ENCODE assay signal across 9 cellular contexts in genomic region chr3:56467801-56468183, GRCh38. TPM values are rescaled to one million over a fixed set of nuclear protein-coding genes. Genes with fewer than 3 reads are reported as not detected.
DNase-seq lines count a peak whose midpoint lies in the region; ATAC-seq and TF ChIP-seq lines count a peak whose summit lies in the region.
"Had no signal": no experiment of that assay in that cellular context is flagged by ENCODE, and none has a peak within 500 bp of the region (broad histone marks: within the 10 kb centered on the region; RNA-seq: fewer than 3 reads in every experiment).

No MANE protein-coding gene starts in this region.

- H3K27ac ChIP-seq in skeletal muscle tissue (ENCODE audit: low read depth, low read length): no peak overlapping the region

- H3K4me1 Mint-ChIP-seq in activated CD8-positive, alpha-beta T cell treated with anti-CD3 and anti-CD28 coated beads for 36 hours (ENCODE audit: low read depth): peaks cover 5% of the 10 kb centered on the region
- H3K4me1 Mint-ChIP-seq in activated CD4-positive, alpha-beta T cell treated with anti-CD3 and anti-CD28 coated beads, Interleukin-2, amount 10 ng/mL, durations not matched to agents 24 days and 14 days: peaks cover 3% of the 10 kb centered on the region

- H3K9me3 ChIP-seq in skeletal muscle tissue (ENCODE audit: control insufficient read depth in 3 of 3, low read length in 3 of 3): no peaks in the 10 kb centered on the region

- CTCF ChIA-PET in activated CD8-positive, alpha-beta T cell treated with anti-CD3 and anti-CD28 coated beads for 36 hours (lab: Charles Lee): no interaction called here

- peak overlapping the region; percentile 10 to 49 (median 32) for H3K4me3 ChIP-seq in skeletal muscle tissue (ENCODE audit: low read length in 3 of 3)

- peak; percentile 16 for DNase-seq in GM13977 (ENCODE audit: low spot score)
- DNase-seq in activated CD8-positive, alpha-beta T cell treated with anti-CD3 and anti-CD28 coated beads for 36 hours: peak; percentile 10
- DNase-seq in left ventricle myocardium superior: no peak
- DNase-seq in activated CD4-positive, alpha-beta T cell treated with anti-CD3 and anti-CD28 coated beads, Interleukin-2, amount 10 ng/mL, durations not matched to agents 24 days and 14 days: no peak
- DNase-seq in DMS79 treated with DMSO at 0.1 percent for 48 hours (lab: John Stamatoyannopoulos, UW): no peak
- DNase-seq: T-helper 9 cell had no signal

- intact Hi-C loops in activated CD8-positive, alpha-beta T cell treated with anti-CD3 and anti-CD28 coated beads for 36 hours (cut with micrococcal nuclease): no loop called here
- intact Hi-C loops in left ventricle myocardium superior (cut with micrococcal nuclease): no loop called here
- intact Hi-C loops in activated CD4-positive, alpha-beta T cell treated with anti-CD3 and anti-CD28 coated beads, Interleukin-2, amount 10 ng/mL, durations not matched to agents 24 days and 14 days (cut with micrococcal nuclease): no loop called here

- peaks cover 0 to 8% (median 3%) of the 10 kb centered on the region in 3 donors for H3K4me1 ChIP-seq in skeletal muscle tissue (ENCODE audit: control insufficient read depth in 3 of 3, insufficient read depth in 3 of 3, low read length in 3 of 3)

- TF ChIP-seq CTCF in GM13977 (IDR thresholded peaks at IDR 0.05; ENCODE audit: extremely low read depth, insufficient read depth, missing control alignments): no peak
- no peak for TF ChIP-seq CTCF in activated CD8-positive, alpha-beta T cell treated with anti-CD3 and anti-CD28 coated beads for 36 hours (IDR thresholded peaks at IDR 0.05)

- POLR2A ChIA-PET in activated CD8-positive, alpha-beta T cell treated with anti-CD3 and anti-CD28 coated beads for 36 hours (lab: Charles Lee): no interaction called here

- H3K27ac Mint-ChIP-seq in activated CD8-positive, alpha-beta T cell treated with anti-CD3 and anti-CD28 coated beads for 36 hours: no peak overlapping the region
- no peak overlapping the region for H3K27ac Mint-ChIP-seq in activated CD4-positive, alpha-beta T cell treated with anti-CD3 and anti-CD28 coated beads, Interleukin-2, amount 10 ng/mL, durations not matched to agents 24 days and 14 days

- H3K9ac ChIP-seq in skeletal muscle tissue (ENCODE audit: low read depth in 1 of 3, low read length in 3 of 3): peak overlapping the region in 1 of 3 donors; percentile 40

- H3K27me3 Mint-ChIP-seq in activated CD8-positive, alpha-beta T cell treated with anti-CD3 and anti-CD28 coated beads for 36 hours: peaks cover 59% of the 10 kb centered on the region
- peaks cover 61% of the 10 kb centered on the region for H3K27me3 Mint-ChIP-seq in activated CD4-positive, alpha-beta T cell treated with anti-CD3 and anti-CD28 coated beads, Interleukin-2, amount 10 ng/mL, durations not matched to agents 24 days and 14 days

- H3K4me3 Mint-ChIP-seq in activated CD8-positive, alpha-beta T cell treated with anti-CD3 and anti-CD28 coated beads for 36 hours: peak overlapping the region; percentile 58
- no peak overlapping the region for H3K4me3 Mint-ChIP-seq in activated CD4-positive, alpha-beta T cell treated with anti-CD3 and anti-CD28 coated beads, Interleukin-2, amount 10 ng/mL, durations not matched to agents 24 days and 14 days

- ATAC-seq in activated CD8-positive, alpha-beta T cell treated with anti-CD3 and anti-CD28 coated beads for 36 hours: no peak
- peak; percentile 58 for ATAC-seq in left ventricle myocardium superior
- ATAC-seq in HG02884 (IDR thresholded peaks at IDR 0.05; ENCODE audit: unreplicated experiment): no peak
- ATAC-seq in HG03439 (IDR thresholded peaks at IDR 0.05; ENCODE audit: unreplicated experiment): no peak

- peaks cover 8 to 32% (median 31%) of the 10 kb centered on the region in 3 donors for H3K27me3 ChIP-seq in skeletal muscle tissue (ENCODE audit: control insufficient read depth in 3 of 3, insufficient read depth in 3 of 3, low read length in 3 of 3)

- H3K36me3 ChIP-seq in skeletal muscle tissue (ENCODE audit: control insufficient read depth in 3 of 3, insufficient read depth in 3 of 3, low read length in 3 of 3): no peaks in the 10 kb centered on the region

- no peaks in the 10 kb centered on the region for H3K9me3 Mint-ChIP-seq in activated CD8-positive, alpha-beta T cell treated with anti-CD3 and anti-CD28 coated beads for 36 hours
- H3K9me3 Mint-ChIP-seq in activated CD4-positive, alpha-beta T cell treated with anti-CD3 and anti-CD28 coated beads, Interleukin-2, amount 10 ng/mL, durations not matched to agents 24 days and 14 days: peaks cover 4% of the 10 kb centered on the region

- H3K36me3 Mint-ChIP-seq in activated CD8-positive, alpha-beta T cell treated with anti-CD3 and anti-CD28 coated beads for 36 hours (ENCODE audit: low read depth): no peaks in the 10 kb centered on the region
- no peaks in the 10 kb centered on the region for H3K36me3 Mint-ChIP-seq in activated CD4-positive, alpha-beta T cell treated with anti-CD3 and anti-CD28 coated beads, Interleukin-2, amount 10 ng/mL, durations not matched to agents 24 days and 14 days (ENCODE audit: low read depth)

- in situ Hi-C loops in GM13977 (cut with MboI; ENCODE audit: low pct_unique_long_range_greater_than_20kb, low sequenced_read_pairs, unreplicated experiment): no loop called here

RNA-seq across cellular contexts. Expression of gene ERC2, which starts 0.5 kb away (rescaled TPM):
- under 1 TPM; 0.18 to 0.52 TPM for total RNA-seq in activated CD8-positive, alpha-beta T cell treated with anti-CD3 and anti-CD28 coated beads for 36 hours
- total RNA-seq in left ventricle myocardium superior (0.94 TPM), skeletal muscle tissue (1.0 TPM)
- 0.19 TPM in 1 of 2 replicates, not detected in the other for total RNA-seq in activated CD4-positive, alpha-beta T cell treated with anti-CD3 and anti-CD28 coated beads, Interleukin-2, amount 10 ng/mL, durations not matched to agents 24 days and 14 days

Comparison
In these comparisons a context has a peak if more than half of its experiments do, and no peak if none do; other contexts are left out.
1. DNase-seq: peak in GM13977 (single experiment) and activated CD8-positive, alpha-beta T cell treated with anti-CD3 and anti-CD28 coated beads for 36 hours (single experiment); none in left ventricle myocardium superior (single experiment), activated CD4-positive, alpha-beta T cell treated with anti-CD3 and anti-CD28 coated beads, Interleukin-2, amount 10 ng/mL, durations not matched to agents 24 days and 14 days (single experiment) and DMS79 treated with DMSO at 0.1 percent for 48 hours (single experiment).